23 cellular contexts compared by ENCODE assay signal in the genomic region with DNA sequence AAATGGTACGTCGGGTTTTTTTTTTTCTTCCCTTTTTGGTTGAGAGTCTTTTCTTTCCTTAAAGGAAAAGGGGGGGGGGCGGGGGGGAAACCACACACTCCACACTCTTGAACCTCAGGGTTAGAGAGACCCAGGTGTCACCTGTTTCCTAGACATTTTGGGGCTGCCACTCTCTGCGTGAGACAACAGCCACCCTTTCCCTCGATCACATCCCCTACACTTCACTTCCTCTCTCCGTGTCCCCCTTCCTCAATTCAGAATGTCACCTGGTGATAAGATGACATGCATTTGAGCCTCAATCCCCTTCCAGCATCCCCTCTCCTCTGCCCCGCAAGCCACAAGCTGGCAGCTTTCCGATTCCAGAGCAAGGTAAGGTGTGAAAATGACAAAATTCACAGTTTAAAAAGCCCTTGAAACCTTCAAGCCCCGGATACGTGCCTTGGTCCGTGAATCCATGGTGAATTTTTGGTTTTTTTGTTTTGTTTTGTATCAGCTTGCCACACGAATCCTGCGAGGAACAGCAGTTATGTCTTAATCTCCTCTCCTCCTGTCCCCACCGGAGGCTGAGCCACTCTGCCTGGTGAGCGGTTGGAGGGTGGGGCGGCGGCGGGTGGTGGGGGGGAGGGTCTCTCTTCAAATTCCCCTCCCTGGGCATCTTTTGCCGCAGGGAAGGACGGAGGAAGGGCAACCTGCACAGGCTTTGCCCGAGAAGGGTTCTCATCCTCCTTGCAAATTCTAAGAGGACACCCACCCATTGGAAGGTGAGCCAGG. TPM values are rescaled to one million over a fixed set of nuclear protein-coding genes. Genes with fewer than 3 reads are reported as not detected.
A peak's percentile ranks its signal among the peaks of the same experiment; 100 is the strongest.
DNase-seq lines count a peak whose midpoint lies in the region; ATAC-seq, FAIRE-seq and TF ChIP-seq lines count a peak whose summit lies in the region.
"Had no signal": no experiment of that assay in that cellular context is flagged by ENCODE, and none has a peak within 500 bp of the region (broad histone marks: within the 10 kb centered on the region; RNA-seq: fewer than 3 reads in every experiment).

No MANE protein-coding gene starts in this region.

- BruUV-seq in GM12878 (replicated peaks; lab: Mats Ljungman, UMichigan) (no TSS peak), Caco-2 (replicated peaks; lab: Mats Ljungman, UMichigan) (no TSS peak)

- H3K27ac Mint-ChIP-seq in neural crest cell (ENCODE audit: unreplicated experiment) (peak overlapping the region; percentile 95), Caco-2 (ENCODE audit: unreplicated experiment) (no peak overlapping the region)
- no peak overlapping the region for H3K27ac Mint-ChIP-seq in effector memory CD8-positive, alpha-beta T cell

- H3K9me3 ChIP-seq in ES-I3 (ENCODE audit: control insufficient read depth, insufficient read depth, low read length) (no peaks in the 10 kb centered on the region), Loucy (ENCODE audit: insufficient read depth, low read depth, low read length) (no peaks in the 10 kb centered on the region), GM12878 (replicated peaks; ENCODE audit: control insufficient read depth, insufficient read depth, low read length) (no peaks in the 10 kb centered on the region), Caco-2 (no peaks in the 10 kb centered on the region)
- H3K9me3 ChIP-seq: heart right ventricle, left ventricle myocardium inferior had no signal

- WGBS in GM12878 (ENCODE audit: insufficient coverage, insufficient replicate concordance, low lambda C conversion rate, missing lambda C conversion rate), result 16% methylated on average over 16 of the region's 21 CpGs

- in situ Hi-C loops in GM12878 (cut with MboI), result no loop called here

- H3K4me2 ChIP-seq in Loucy (ENCODE audit: low read depth, low read length, poor library complexity, severe bottlenecking), result peak overlapping the region; percentile 66
- no peak overlapping the region for H3K4me2 ChIP-seq in GM12878 (ENCODE audit: control insufficient read depth, insufficient read depth)

- no peaks in the 10 kb centered on the region for H3F3A ChIP-seq in Loucy (ENCODE audit: low read depth)

- no peaks in the 10 kb centered on the region for H3K9me2 ChIP-seq in Loucy (replicated peaks; ENCODE audit: low read depth, low read length)

- ATAC-seq in GM12878 (no peak), left lobe of liver (no peak)
- ATAC-seq in effector memory CD8-positive, alpha-beta T cell (replicated peaks), result no peak
- ATAC-seq: activated T-cell treated with anti-CD3 and anti-CD28 coated beads, Interleukin-2, amount 50 U/mL, for 4 hours; heart right ventricle; PC-3 had no signal

- no peaks in the 10 kb centered on the region for H4K20me1 ChIP-seq in Loucy (ENCODE audit: insufficient read depth, low read length, poor library complexity, severe bottlenecking)
- H4K20me1 ChIP-seq in GM12878 (ENCODE audit: control insufficient read depth, insufficient read depth), result no peaks in the 10 kb centered on the region

- SMC1A ChIA-PET in GM12878 (lab: Charles Lee; ENCODE audit: uncharacterized antibody, unreplicated experiment), result interaction anchor here (0.6 to 2.6 kb wide), 6 partner anchors 9 to 368 kb away, joined by 3 to 15 read pairs (median 3); no protein-coding TSS in a partner anchor

- TF ChIP-seq EP300 in GM12878 (IDR thresholded peaks at IDR 0.05; ENCODE audit: borderline replicate concordance in 1 of 2, control insufficient read depth in 1 of 2, low read depth in 2 of 2, low read length in 2 of 2), result no peak

- no peak for TF ChIP-seq RAD21 in GM12878 (IDR thresholded peaks at IDR 0.05; ENCODE audit: insufficient read depth, low read depth, low read length)

- H3K4me1 Mint-ChIP-seq in neural crest cell (peaks cover 34% of the 10 kb centered on the region), Caco-2 (ENCODE audit: low read depth, unreplicated experiment) (no peaks in the 10 kb centered on the region)
- peaks cover 6 to 10% of the 10 kb centered on the region in 2 donors for H3K4me1 Mint-ChIP-seq in effector memory CD8-positive, alpha-beta T cell (ENCODE audit: low read depth in 2 of 2)

- peaks cover 15% of the 10 kb centered on the region for H3K4me1 ChIP-seq in ES-I3 (ENCODE audit: insufficient read depth, low read length)
- peaks cover 8% of the 10 kb centered on the region for H3K4me1 ChIP-seq in Loucy (ENCODE audit: insufficient read depth, low read length, poor library complexity, severe bottlenecking)
- peaks cover 23% of the 10 kb centered on the region for H3K4me1 ChIP-seq in GM12878 (ENCODE audit: control insufficient read depth, insufficient read depth, low read length)
- 0 out of 2 replicates have a peak, but pooled peaks cover 5% of the 10 kb centered on the region for H3K4me1 ChIP-seq in Caco-2

- H3K36me3 Mint-ChIP-seq in neural crest cell (ENCODE audit: low read depth) (no peaks in the 10 kb centered on the region), Caco-2 (ENCODE audit: insufficient read depth, unreplicated experiment) (peaks cover 9% of the 10 kb centered on the region)
- H3K36me3 Mint-ChIP-seq in effector memory CD8-positive, alpha-beta T cell (ENCODE audit: insufficient read depth), result no peaks in the 10 kb centered on the region
- H3K36me3 Mint-ChIP-seq: CD4-positive, CD25-positive, alpha-beta regulatory T cell had no signal

- FAIRE-seq in GM12878 (lab: Jason Lieb, UNC), result no peak
- FAIRE-seq: HTR-8/SVneo had no signal

- RAD21 ChIA-PET in GM12878 (lab: Charles Lee; ENCODE audit: unreplicated experiment), result interaction anchor here (1.8 to 6.8 kb wide), 2 partner anchors 14 to 110 kb away, joined by 4 to 58 read pairs; no protein-coding TSS in a partner anchor

- H3K9me3 Mint-ChIP-seq in neural crest cell (no peaks in the 10 kb centered on the region), Caco-2 (ENCODE audit: unreplicated experiment) (no peaks in the 10 kb centered on the region)
- no peaks in the 10 kb centered on the region for H3K9me3 Mint-ChIP-seq in effector memory CD8-positive, alpha-beta T cell
- H3K9me3 Mint-ChIP-seq: activated T-cell treated with anti-CD3 and anti-CD28 coated beads, Interleukin-2, amount 50 U/mL, for 4 hours had no signal

- H3K4me3 ChIP-seq in Loucy (ENCODE audit: low read length, poor library complexity, severe bottlenecking), result peak overlapping the region; percentile 46
- no peak overlapping the region; the same call in 1 of the 2 replicates for H3K4me3 ChIP-seq in GM12878
- H3K4me3 ChIP-seq in Caco-2 (ENCODE audit: low read depth, low read length), result no peak overlapping the region
- H3K4me3 ChIP-seq: heart right ventricle, left ventricle myocardium inferior, skin epidermis had no signal

- H3K27me3 ChIP-seq in Loucy (ENCODE audit: insufficient read depth, low read length, poor library complexity, severe bottlenecking) (peaks cover 5% of the 10 kb centered on the region), GM12878 (replicated peaks in 1 of 2; ENCODE audit: control insufficient read depth in 2 of 2, insufficient read depth in 2 of 2, low read length in 1 of 2) (peaks cover 2 to 9% of the 10 kb centered on the region in 2 experiments; a peak in 2 of 4 replicates), Caco-2 (replicated peaks; ENCODE audit: control insufficient read depth, insufficient read depth, low read length) (no peaks in the 10 kb centered on the region)

- H3K27me3 Mint-ChIP-seq in neural crest cell (ENCODE audit: low read depth), result peaks cover 4% of the 10 kb centered on the region
- no peaks in the 10 kb centered on the region for H3K27me3 Mint-ChIP-seq in Caco-2 (ENCODE audit: insufficient read depth, unreplicated experiment)
- H3K27me3 Mint-ChIP-seq in effector memory CD8-positive, alpha-beta T cell, result peaks cover 44 to 72% of the 10 kb centered on the region in 2 donors

- H3K79me2 ChIP-seq in Loucy (ENCODE audit: insufficient read depth, low read length), result no peaks in the 10 kb centered on the region
- H3K79me2 ChIP-seq in GM12878 (ENCODE audit: control insufficient read depth, insufficient read depth, low read length), result no peaks in the 10 kb centered on the region

- TF ChIP-seq CTCF in Loucy (conservative IDR thresholded peaks at IDR 0.05; ENCODE audit: low read length) (no peak), GM12878 (IDR thresholded peaks at IDR 0.05 in 2 of 3, conservative IDR thresholded peaks at IDR 0.05 in 1 of 3; ENCODE audit: control insufficient read depth in 2 of 3, extremely low read depth in 1 of 3, insufficient read depth in 1 of 3, low read depth in 3 of 3, low read length in 3 of 3) (no peak), neural crest cell (conservative IDR thresholded peaks at IDR 0.05) (no peak), Caco-2 (IDR thresholded peaks at IDR 0.05; ENCODE audit: insufficient read depth in 1 of 2, low read depth in 1 of 2, low read length in 1 of 2, severe bottlenecking in 1 of 2, unreplicated experiment in 1 of 2) (no peak)

- intact Hi-C loops in GM12878 (cut with micrococcal nuclease; ENCODE audit: unreplicated experiment), result loop anchor here (10.0 kb wide), 1 partner anchor 52 kb away; no protein-coding TSS in a partner anchor
- intact Hi-C loops in Caco-2 (cut with micrococcal nuclease; ENCODE audit: unreplicated experiment), result no loop called here

- no peak overlapping the region for H3K27ac ChIP-seq in GM12878 (ENCODE audit: control insufficient read depth, insufficient read depth)
- H3K27ac ChIP-seq: epithelial cell of prostate, heart right ventricle, left ventricle myocardium inferior, skin epidermis had no signal

- 0 out of 2 replicates have a peak overlapping the region, but pooled peaks have one; percentile 26 for H2AFZ ChIP-seq in Loucy (ENCODE audit: low read length)
- H2AFZ ChIP-seq in GM12878 (ENCODE audit: control insufficient read depth, low read depth, low read length), result no peak overlapping the region

- DNase-seq in GM12878 (ENCODE audit: low read depth, low spot score) (no peak), neural crest cell (ENCODE audit: low read depth, low spot score) (no peak), Caco-2 (no peak), left lobe of liver (ENCODE audit: low spot score) (no peak), cerebellar cortex (ENCODE audit: low spot score) (no peak)
- no peak for DNase-seq in effector memory CD8-positive, alpha-beta T cell
- DNase-seq: activated naive CD4-positive, alpha-beta T cell treated with Interleukin-2 at 50 U/mL for 16 hours; activated T-cell treated with anti-CD3 and anti-CD28 coated beads, Interleukin-2, amount 50 U/mL, for 4 hours; CD4-positive, CD25-positive, alpha-beta regulatory T cell; DMS153; heart right ventricle; left ventricle myocardium inferior; NCI-H1048; NCI-H2081 treated with DMSO at 0.1 percent for 48 hours; PC-3; SHP77 treated with DMSO at 0.1 percent for 48 hours; stimulated activated CD4-positive, alpha-beta T cell treated with anti-CD3 and anti-CD28 coated beads, Interleukin-2, amount 100 ng/mL, for 24 hours; stimulated activated naive CD4-positive, alpha-beta T cell treated with Interleukin-2 at 50 U/mL for 16 hours had no signal

- POLR2A ChIA-PET in GM12878 (lab: Charles Lee), result interaction anchor here (1.0 to 4.2 kb wide), 3 partner anchors 8 to 60 kb away, joined by 4 to 18 read pairs (median 5); no protein-coding TSS in a partner anchor
- POLR2A ChIA-PET in Caco-2 (lab: Charles Lee), result no interaction called here

- H3K4me3 Mint-ChIP-seq in neural crest cell (peak overlapping the region; percentile 96), Caco-2 (ENCODE audit: unreplicated experiment) (no peak overlapping the region)
- no peak overlapping the region for H3K4me3 Mint-ChIP-seq in effector memory CD8-positive, alpha-beta T cell
- H3K4me3 Mint-ChIP-seq: activated T-cell treated with anti-CD3 and anti-CD28 coated beads, Interleukin-2, amount 50 U/mL, for 4 hours had no signal

- CTCF ChIA-PET in GM12878 (lab: Yijun Ruan, JAX) (interaction anchor here (0.6 to 8.6 kb wide), 8 partner anchors 12 to 158 kb away, joined by 3 to 62 read pairs (median 4); no protein-coding TSS in a partner anchor), Caco-2 (lab: Charles Lee) (interaction anchor here (0.5 kb wide), 1 partner anchor 173 kb away, joined by 3 read pairs; no protein-coding TSS in a partner anchor)

- no peaks in the 10 kb centered on the region for H3K36me3 ChIP-seq in ES-I3 (ENCODE audit: insufficient read depth, low read length)
- H3K36me3 ChIP-seq in Loucy (ENCODE audit: insufficient read depth, low read length), result no peaks in the 10 kb centered on the region
- H3K36me3 ChIP-seq in GM12878 (ENCODE audit: control insufficient read depth in 2 of 2, insufficient read depth in 2 of 2, low read length in 1 of 2), result no peaks in the 10 kb centered on the region
- no peaks in the 10 kb centered on the region for H3K36me3 ChIP-seq in Caco-2 (ENCODE audit: control insufficient read depth, insufficient read depth, low read length)
- H3K36me3 ChIP-seq: heart right ventricle, left ventricle myocardium inferior had no signal

- no peak for TF ChIP-seq POLR2A in GM12878 (IDR thresholded peaks at IDR 0.05; ENCODE audit: low read depth, low read length)

- H3K9ac ChIP-seq in ES-I3 (ENCODE audit: low read depth, low read length), result peak overlapping the region; percentile 30; the same call in 1 of the 2 replicates
- H3K9ac ChIP-seq in Loucy (ENCODE audit: low read depth, low read length, poor library complexity, severe bottlenecking), result no peak overlapping the region
- H3K9ac ChIP-seq in GM12878 (ENCODE audit: control insufficient read depth, insufficient read depth, low read length), result no peak overlapping the region

RNA-seq across cellular contexts. Expression of a gene that starts 4.2 kb away (rescaled TPM):
- 98.4 and 119 TPM in 2 replicates for total RNA-seq in GM12878 (2013; cell fraction: nucleolus; rRNA removed)
- 1.1 and 1.2 TPM in 2 replicates for total RNA-seq in GM12878 (2014; rRNA removed)
- total RNA-seq in GM12878 (2014; rRNA removed; fragmentation: Illumina TruSeq; extraction: Trizol), result 0.64 and 0.85 TPM in 2 replicates
- total RNA-seq in GM12878 (2021), result 3.4 and 3.5 TPM in 2 replicates
- 2.1 TPM for polyA plus RNA-seq in GM12878 (2011; ENCODE audit: low read depth)
- polyA plus RNA-seq in GM12878 (2011; rRNA removed), result 16.0 and 32.1 TPM in 2 replicates
- 35.9 and 45.1 TPM in 2 replicates for polyA plus RNA-seq in GM12878 (2011; cell fraction: cytosol; rRNA removed)
- 194 and 236 TPM in 2 replicates for polyA plus RNA-seq in GM12878 (2011; cell fraction: nucleus; rRNA removed)
- polyA plus RNA-seq in GM12878 (2012), result 3.4 and 4.4 TPM in 2 replicates
- polyA plus RNA-seq in GM12878 (2014; fragmentation: Illumina TruSeq; extraction: Trizol), result 0.14 and 0.57 TPM in 2 replicates
- under 1 TPM; 0.09 to 0.23 TPM for polyA plus RNA-seq in GM12878 (2014; fragmentation: Nextera tagmentation; extraction: Ambion mirVana)
- polyA plus RNA-seq in GM12878 (2014; rRNA removed), result 1.2 and 1.6 TPM in 2 replicates
- polyA plus RNA-seq in GM12878 (2016; fragmentation: Nextera tagmentation; extraction: Ambion mirVana), result under 1 TPM; 0.13 to 0.57 TPM
- polyA minus RNA-seq in GM12878 (2011; rRNA and poly(A)+ RNA removed), result 71.4 and 114 TPM in 2 replicates
- 59.1 and 59.7 TPM in 2 replicates for polyA minus RNA-seq in GM12878 (2011; cell fraction: cytosol; rRNA and poly(A)+ RNA removed)
- polyA minus RNA-seq in GM12878 (2011; cell fraction: nucleus; rRNA and poly(A)+ RNA removed), result 41.0 and 72.5 TPM in 2 replicates
- total RNA-seq in neural crest cell, result 333 and 357 TPM in 2 replicates
- 65.0 and 65.6 TPM in 2 replicates for total RNA-seq in Caco-2 (2022)
- total RNA-seq in left lobe of liver, result 7.3 TPM
